In genomic region chr19:35738021-35738886, GRCh38 we compare ENCODE assay signal across 12 cellular contexts. TPM values are rescaled to one million over a fixed set of nuclear protein-coding genes. Genes with fewer than 3 reads are reported as not detected.
DNase-seq lines count a peak whose midpoint lies in the region; ATAC-seq, FAIRE-seq and TF ChIP-seq lines count a peak whose summit lies in the region.
"Had no signal": no experiment of that assay in that cellular context is flagged by ENCODE, and none has a peak within 500 bp of the region (broad histone marks: within the 10 kb centered on the region; RNA-seq: fewer than 3 reads in every experiment).

No MANE protein-coding gene starts in this region.

- peak overlapping the region; percentile 99 for H3K4me3 Mint-ChIP-seq in CD4-positive, alpha-beta T cell

- BruUV-seq in PC-3 (replicated peaks; lab: Mats Ljungman, UMichigan), result TSS peak; percentile 43

- peaks cover 48% of the 10 kb centered on the region for H3K4me1 Mint-ChIP-seq in CD4-positive, alpha-beta T cell (ENCODE audit: low read depth)

- TF ChIP-seq CTCF in CD4-positive, alpha-beta T cell (IDR thresholded peaks at IDR 0.05), result no peak
- TF ChIP-seq CTCF in PC-3 (conservative IDR thresholded peaks at IDR 0.05; ENCODE audit: low read depth, low read length) (no peak), kidney (IDR thresholded peaks at IDR 0.05; ENCODE audit: borderline replicate concordance, extremely low read depth, insufficient read depth) (no peak)

- POLR2A ChIA-PET in CD4-positive, alpha-beta T cell (lab: Charles Lee), result interaction anchor here (1.6 to 2.4 kb wide), 4 partner anchors 10 to 36 kb away, joined by 6 to 17 read pairs (median 10); partner anchors contain the start of genes KMT2B and LIN37
- POLR2A ChIA-PET in PC-3 (lab: Charles Lee; ENCODE audit: unreplicated experiment), result no interaction called here

- no peaks in the 10 kb centered on the region for H3K27me3 Mint-ChIP-seq in CD4-positive, alpha-beta T cell

- H3K36me3 Mint-ChIP-seq in CD4-positive, alpha-beta T cell (ENCODE audit: low read depth), result peaks cover 65% of the 10 kb centered on the region

- H3K27ac Mint-ChIP-seq in CD4-positive, alpha-beta T cell, result peak overlapping the region; percentile 27

- H3K9me2 ChIP-seq in PC-3 (replicated peaks; ENCODE audit: low read length), result no peaks in the 10 kb centered on the region

- no peak overlapping the region for H3K4me3 ChIP-seq in PC-3 (ENCODE audit: low read length)
- no peak overlapping the region for H3K4me3 ChIP-seq in kidney (ENCODE audit: low read length in 2 of 2)

- H3K4me2 ChIP-seq in PC-3 (ENCODE audit: low read length), result no peak overlapping the region
- H3K4me2 ChIP-seq: KMS-11 had no signal

- H3K79me2 ChIP-seq in PC-3 (ENCODE audit: low read length), result no peaks in the 10 kb centered on the region

- DNase-seq in CD4-positive, alpha-beta T cell, result no peak
- no peak for DNase-seq in PC-3
- DNase-seq in kidney, result peak; percentile 78
- no peak for DNase-seq in DMS 273 treated with DMSO at 0.1 percent for 48 hours (lab: John Stamatoyannopoulos, UW)
- DNase-seq in H4 (ENCODE audit: low spot score), result no peak
- DNase-seq: activated CD4-positive, alpha-beta T cell treated with anti-CD3 and anti-CD28 coated beads, Interleukin-2, amount 50 U/mL, for 1 hour; cerebellar nuclear complex; NCI-H1436 had no signal

- H3K4me1 ChIP-seq in PC-3 (ENCODE audit: insufficient read depth, low read length) (0 out of 2 replicates have a peak, but pooled peaks cover 4% of the 10 kb centered on the region), kidney (ENCODE audit: control insufficient read depth in 1 of 2, insufficient read depth in 1 of 2, low read depth in 1 of 2, low read length in 2 of 2) (peaks cover 0 to 8% of the 10 kb centered on the region in 2 donors)

- H3K9me3 Mint-ChIP-seq in CD4-positive, alpha-beta T cell, result no peaks in the 10 kb centered on the region

- no peaks in the 10 kb centered on the region for H3F3A ChIP-seq in PC-3 (ENCODE audit: low read length, unreplicated experiment)

- no peaks in the 10 kb centered on the region for H3K9me3 ChIP-seq in CD4-positive, alpha-beta T cell (ENCODE audit: control insufficient read depth, low read length)
- H3K9me3 ChIP-seq in PC-3 (ENCODE audit: low read length), result no peaks in the 10 kb centered on the region
- no peaks in the 10 kb centered on the region for H3K9me3 ChIP-seq in kidney (ENCODE audit: control insufficient read depth in 1 of 2, low read length in 2 of 2)

- H3K9ac ChIP-seq in PC-3 (ENCODE audit: low read length) (no peak overlapping the region), kidney (ENCODE audit: low read length in 2 of 2) (no peak overlapping the region)
- H3K9ac ChIP-seq: KMS-11 had no signal

- FAIRE-seq in kidney (lab: Jason Lieb, UNC), result no peak

- CTCF ChIA-PET in CD4-positive, alpha-beta T cell (lab: Charles Lee), result no interaction called here
- CTCF ChIA-PET in PC-3 (lab: Charles Lee), result no interaction called here

- H3K27me3 ChIP-seq in CD4-positive, alpha-beta T cell (ENCODE audit: control insufficient read depth, insufficient read depth, low read length), result no peaks in the 10 kb centered on the region
- no peaks in the 10 kb centered on the region for H3K27me3 ChIP-seq in PC-3 (ENCODE audit: low read length)

- H2AFZ ChIP-seq in PC-3 (ENCODE audit: low read length), result no peak overlapping the region

- intact Hi-C loops in CD4-positive, alpha-beta T cell (cut with DNase I, micrococcal nuclease), result no loop called here
- intact Hi-C loops in PC-3 (cut with micrococcal nuclease) (no loop called here), kidney (cut with DNase I) (no loop called here)

- ATAC-seq in CD4-positive, alpha-beta T cell (ENCODE audit: poor library complexity), result no peak
- ATAC-seq in PC-3 (no peak), HG02852 (IDR thresholded peaks at IDR 0.05; ENCODE audit: unreplicated experiment) (no peak)
- ATAC-seq: esophagus mucosa had no signal

- H3K27ac ChIP-seq in CD4-positive, alpha-beta T cell (ENCODE audit: low read depth, low read length), result no peak overlapping the region
- H3K27ac ChIP-seq in PC-3 (ENCODE audit: low read length) (no peak overlapping the region), kidney (ENCODE audit: low read depth in 2 of 2, low read length in 2 of 2) (no peak overlapping the region)
- H3K27ac ChIP-seq: KMS-11 had no signal

- H4K20me1 ChIP-seq in PC-3 (ENCODE audit: low read length), result no peaks in the 10 kb centered on the region

- H3K36me3 ChIP-seq in PC-3 (ENCODE audit: low read depth, low read length) (no peaks in the 10 kb centered on the region; the same call in 1 of the 2 replicates), kidney (ENCODE audit: control insufficient read depth in 1 of 2, insufficient read depth in 2 of 2, low read length in 2 of 2) (peaks cover 11 to 21% of the 10 kb centered on the region in 2 donors)

RNA-seq across cellular contexts. Expression of gene IGFLR1, which starts 4.0 kb away (rescaled TPM):
- total RNA-seq in CD4-positive, alpha-beta T cell, result 10 to 100 TPM; 40.3 to 43.1 TPM
- 0.81 and 9.3 TPM in 2 replicates for total RNA-seq in PC-3 (2014; rRNA removed)
- 22.3 TPM for total RNA-seq in kidney
- polyA plus RNA-seq in kidney (ENCODE audit: insufficient read depth, low read depth, low replicate concordance), result 26.0 TPM
- 6.2 and 31.2 TPM in 2 replicates for total RNA-seq in H4 (2014; rRNA removed; shearing (Covaris generic))

RNA-seq across cellular contexts. Expression of gene U2AF1L4, which starts 7.0 kb away (rescaled TPM):
- 10 to 100 TPM; 74.6 to 85.8 TPM for total RNA-seq in CD4-positive, alpha-beta T cell
- total RNA-seq in PC-3 (2014; rRNA removed), result 7.8 and 16.4 TPM in 2 replicates
- 27.4 TPM for total RNA-seq in kidney
- 47.7 TPM for polyA plus RNA-seq in kidney (ENCODE audit: insufficient read depth, low read depth, low replicate concordance)
- 25.2 and 27.5 TPM in 2 replicates for total RNA-seq in H4 (2014; rRNA removed; shearing (Covaris generic))

RNA-seq across cellular contexts. Expression of gene PSENEN, which starts 7.2 kb away (rescaled TPM):
- 1 to 10 TPM; 7.3 to 9.4 TPM for total RNA-seq in CD4-positive, alpha-beta T cell
- total RNA-seq in PC-3 (2014; rRNA removed), result 34.3 and 42.9 TPM in 2 replicates
- total RNA-seq in kidney, result 84.0 TPM
- polyA plus RNA-seq in kidney (ENCODE audit: insufficient read depth, low read depth, low replicate concordance), result 185 TPM
- total RNA-seq in H4 (2014; rRNA removed; shearing (Covaris generic)), result 91.4 and 100 TPM in 2 replicates

RNA-seq across cellular contexts. Expression of gene LIN37, which starts 10.1 kb away (rescaled TPM):
- 1 to 10 TPM; 4.8 to 6.0 TPM for total RNA-seq in CD4-positive, alpha-beta T cell
- 4.6 and 8.2 TPM in 2 replicates for total RNA-seq in PC-3 (2014; rRNA removed)
- total RNA-seq in kidney, result 11.2 TPM
- 11.4 TPM for polyA plus RNA-seq in kidney (ENCODE audit: insufficient read depth, low read depth, low replicate concordance)
- total RNA-seq in H4 (2014; rRNA removed; shearing (Covaris generic)), result 11.5 and 15.5 TPM in 2 replicates

RNA-seq across cellular contexts. Expression of gene HSPB6, which starts 18.6 kb away (rescaled TPM):
- not detected for total RNA-seq in CD4-positive, alpha-beta T cell
- total RNA-seq in PC-3 (2014; rRNA removed), result not detected in 2 replicates
- 64.3 TPM for total RNA-seq in kidney
- 53.1 TPM for polyA plus RNA-seq in kidney (ENCODE audit: insufficient read depth, low read depth, low replicate concordance)
- not detected in 2 replicates for total RNA-seq in H4 (2014; rRNA removed; shearing (Covaris generic))
- total RNA-seq: T-helper 1 cell treated with Interleukin-12 subunit alpha and Interleukin-12 subunit beta and Interleukin-4 antibody, amounts not matched to agents 30 ng/mL and 1 ng/mL, for 36 hours had no signal
